In genomic region chr10:133312016-133312768, GRCh38 we compare ENCODE assay signal across 24 cellular contexts. TPM values are rescaled to one million over a fixed set of nuclear protein-coding genes. Genes with fewer than 3 reads are reported as not detected.
A peak's percentile ranks its signal among the peaks of the same experiment; 100 is the strongest.
DNase-seq lines count a peak whose midpoint lies in the region; ATAC-seq and TF ChIP-seq lines count a peak whose summit lies in the region.
"Had no signal": no experiment of that assay in that cellular context is flagged by ENCODE, and none has a peak within 500 bp of the region (broad histone marks: within the 10 kb centered on the region; RNA-seq: fewer than 3 reads in every experiment).

No MANE protein-coding gene starts in this region.

- peaks cover 7% of the 10 kb centered on the region for H3K27me3 Mint-ChIP-seq in CD4-positive, alpha-beta T cell
- no peaks in the 10 kb centered on the region for H3K27me3 Mint-ChIP-seq in chondrocyte (ENCODE audit: low read depth)
- no peaks in the 10 kb centered on the region for H3K27me3 Mint-ChIP-seq in T-helper 17 cell
- H3K27me3 Mint-ChIP-seq: IgD-negative memory B cell had no signal

- peak overlapping the region; percentile 11 for H3K4me3 Mint-ChIP-seq in CD4-positive, alpha-beta T cell
- H3K4me3 Mint-ChIP-seq in chondrocyte (ENCODE audit: unreplicated experiment): no peak overlapping the region
- H3K4me3 Mint-ChIP-seq in stimulated activated effector memory CD8-positive, alpha-beta T cell treated with anti-CD3 and anti-CD28 coated beads, Interleukin-12 subunit alpha, Interleukin-12 subunit beta, amount 100 ng/mL, for 72 hours: no peak overlapping the region
- H3K4me3 Mint-ChIP-seq in T-helper 17 cell: no peak overlapping the region

- peaks cover 18% of the 10 kb centered on the region for H3K4me1 Mint-ChIP-seq in CD4-positive, alpha-beta T cell (ENCODE audit: low read depth)
- H3K4me1 Mint-ChIP-seq in chondrocyte (ENCODE audit: low read depth): peaks cover 11% of the 10 kb centered on the region
- peaks cover 22% of the 10 kb centered on the region for H3K4me1 Mint-ChIP-seq in stimulated activated effector memory CD8-positive, alpha-beta T cell treated with anti-CD3 and anti-CD28 coated beads, Interleukin-12 subunit alpha, Interleukin-12 subunit beta, amount 100 ng/mL, for 72 hours
- peaks cover 12% of the 10 kb centered on the region for H3K4me1 Mint-ChIP-seq in T-helper 17 cell

- TF ChIP-seq CTCF in CD4-positive, alpha-beta T cell (IDR thresholded peaks at IDR 0.05): no peak
- no peak for TF ChIP-seq CTCF in chondrocyte (IDR thresholded peaks at IDR 0.05)

- intact Hi-C loops in CD4-positive, alpha-beta T cell (cut with DNase I, micrococcal nuclease): no loop called here

- no peak for DNase-seq in CD4-positive, alpha-beta T cell
- DNase-seq in chondrocyte (ENCODE audit: low spot score) (peak; percentile 77), DMS53 (lab: John Stamatoyannopoulos, UW) (no peak), T-helper 17 cell (no peak)
- DNase-seq in stimulated activated effector memory CD8-positive, alpha-beta T cell treated with anti-CD3 and anti-CD28 coated beads, Interleukin-12 subunit alpha, Interleukin-12 subunit beta, amount 100 ng/mL, for 72 hours (ENCODE audit: low spot score in 2 of 2): no peak
- DNase-seq: C1 segment of cervical spinal cord, DMS 273 treated with DMSO at 0.1 percent for 48 hours, DMS79 treated with DMSO at 0.1 percent for 48 hours, GF-D8, GOT3, MM.1S, NCI-H1417, NCI-H1694, NCI-H2029 treated with DMSO at 0.1 percent for 48 hours, NCI-H446 treated with DMSO at 0.1 percent for 48 hours, NCI-H526, NCI-H82, PC-9, SHP77 treated with DMSO at 0.1 percent for 48 hours had no signal

- POLR2A ChIA-PET in CD4-positive, alpha-beta T cell (lab: Charles Lee): no interaction called here

- H3K27me3 ChIP-seq in CD4-positive, alpha-beta T cell (ENCODE audit: control insufficient read depth, insufficient read depth, low read length): no peaks in the 10 kb centered on the region

- H3K9me3 ChIP-seq in CD4-positive, alpha-beta T cell (ENCODE audit: control insufficient read depth, low read length): no peaks in the 10 kb centered on the region
- H3K9me3 ChIP-seq in T-helper 17 cell (ENCODE audit: control insufficient read depth, low read length, poor library complexity, severe bottlenecking): no peaks in the 10 kb centered on the region
- H3K9me3 ChIP-seq: HAP-1 had no signal

- no peak for ATAC-seq in CD4-positive, alpha-beta T cell (ENCODE audit: poor library complexity)
- no peak for ATAC-seq in stimulated activated effector memory CD8-positive, alpha-beta T cell treated with anti-CD3 and anti-CD28 coated beads, Interleukin-12 subunit alpha, Interleukin-12 subunit beta, amount 100 ng/mL, for 72 hours
- ATAC-seq in T-helper 17 cell: no peak

- H3K9me3 Mint-ChIP-seq in CD4-positive, alpha-beta T cell: no peaks in the 10 kb centered on the region
- H3K9me3 Mint-ChIP-seq in chondrocyte (ENCODE audit: low read depth): no peaks in the 10 kb centered on the region
- H3K9me3 Mint-ChIP-seq in stimulated activated effector memory CD8-positive, alpha-beta T cell treated with anti-CD3 and anti-CD28 coated beads, Interleukin-12 subunit alpha, Interleukin-12 subunit beta, amount 100 ng/mL, for 72 hours: no peaks in the 10 kb centered on the region
- H3K9me3 Mint-ChIP-seq: IgD-negative memory B cell had no signal

- H3K27ac Mint-ChIP-seq in CD4-positive, alpha-beta T cell: peak overlapping the region; percentile 67
- H3K27ac Mint-ChIP-seq in chondrocyte (ENCODE audit: unreplicated experiment) (no peak overlapping the region), T-helper 17 cell (no peak overlapping the region)
- peak overlapping the region; percentile 45 for H3K27ac Mint-ChIP-seq in stimulated activated effector memory CD8-positive, alpha-beta T cell treated with anti-CD3 and anti-CD28 coated beads, Interleukin-12 subunit alpha, Interleukin-12 subunit beta, amount 100 ng/mL, for 72 hours

- H3K27ac ChIP-seq in CD4-positive, alpha-beta T cell (ENCODE audit: low read depth, low read length): no peak overlapping the region
- H3K27ac ChIP-seq: KMS-11, PC-9, RWPE1 had no signal

- peaks cover 45% of the 10 kb centered on the region for H3K36me3 Mint-ChIP-seq in CD4-positive, alpha-beta T cell (ENCODE audit: low read depth)
- H3K36me3 Mint-ChIP-seq in chondrocyte (ENCODE audit: low read depth) (peaks cover 5% of the 10 kb centered on the region), T-helper 17 cell (ENCODE audit: low read depth) (peaks cover 5% of the 10 kb centered on the region)
- peaks cover 52% of the 10 kb centered on the region for H3K36me3 Mint-ChIP-seq in stimulated activated effector memory CD8-positive, alpha-beta T cell treated with anti-CD3 and anti-CD28 coated beads, Interleukin-12 subunit alpha, Interleukin-12 subunit beta, amount 100 ng/mL, for 72 hours
- H3K36me3 Mint-ChIP-seq: IgD-negative memory B cell had no signal

- CTCF ChIA-PET in CD4-positive, alpha-beta T cell (lab: Charles Lee): no interaction called here

RNA-seq across cellular contexts. Expression of gene ZNF511, which starts 3.5 kb away (rescaled TPM):
- total RNA-seq in CD4-positive, alpha-beta T cell: 10 to 100 TPM; 38.1 to 40.9 TPM
- total RNA-seq in chondrocyte: 25.6 to 33.0 TPM (median 32.7 TPM) in 3 replicates
- total RNA-seq in T-helper 17 cell: 10 to 100 TPM; 28.1 to 33.2 TPM

RNA-seq across cellular contexts. Expression of gene TUBGCP2, which starts 3.5 kb away (rescaled TPM):
- 10 to 100 TPM; 89.3 to 94.2 TPM for total RNA-seq in CD4-positive, alpha-beta T cell
- total RNA-seq in chondrocyte (53.2 to 56.2 TPM (median 54.9 TPM) in 3 replicates), T-helper 17 cell (10 to 100 TPM; 73.6 to 75.4 TPM)

RNA-seq across cellular contexts. Expression of gene CALY, which starts 24.5 kb away (rescaled TPM):
- total RNA-seq in CD4-positive, alpha-beta T cell: 1 to 10 TPM; 3.8 to 3.9 TPM
- total RNA-seq in chondrocyte (7.3 to 13.5 TPM (median 8.9 TPM) in 3 replicates), T-helper 17 cell (1 to 10 TPM in 1 of 2 donors, under 1 TPM in 1; 0.96 to 1.9 TPM)
- total RNA-seq: PC-9 had no signal

RNA-seq across cellular contexts. Expression of gene PRAP1, which starts 35.0 kb away (rescaled TPM):
- not detected for total RNA-seq in CD4-positive, alpha-beta T cell
- total RNA-seq in chondrocyte (not detected in 3 replicates), T-helper 17 cell (not detected)
- total RNA-seq: CD8-positive, alpha-beta memory T cell; PC-9 had no signal

RNA-seq across cellular contexts. Expression of gene ADAM8, which starts 35.5 kb away (rescaled TPM):
- 10 to 100 TPM; 95.6 to 95.9 TPM for total RNA-seq in CD4-positive, alpha-beta T cell
- 1.3 to 3.2 TPM (median 2.3 TPM) in 3 replicates for total RNA-seq in chondrocyte
- total RNA-seq in T-helper 17 cell: 100 to 1,000 TPM; 157 to 188 TPM

Comparison
In these comparisons a context has a peak if more than half of its experiments do, and no peak if none do; other contexts are left out.
1. H3K27ac Mint-ChIP-seq: peak in CD4-positive, alpha-beta T cell (single experiment) and stimulated activated effector memory CD8-positive, alpha-beta T cell treated with anti-CD3 and anti-CD28 coated beads, Interleukin-12 subunit alpha, Interleukin-12 subunit beta, amount 100 ng/mL, for 72 hours (single experiment); none in chondrocyte (single experiment) and T-helper 17 cell (single experiment).